18 cellular contexts compared by ENCODE assay signal in genomic region chr17:75008373-75008772, GRCh38. TPM values are rescaled to one million over a fixed set of nuclear protein-coding genes. Genes with fewer than 3 reads are reported as not detected.
"Had no signal": no experiment of that assay in that cellular context is flagged by ENCODE, and none has a peak within 500 bp of the region (broad histone marks: within the 10 kb centered on the region; RNA-seq: fewer than 3 reads in every experiment).

No MANE protein-coding gene starts in this region.

- H3K27me3 ChIP-seq: ascending aorta, neutrophil, right atrium auricular region, tibial artery, vagina had no signal

- H3K4me3 ChIP-seq: ascending aorta, coronary artery, right atrium auricular region, tibial artery, vagina had no signal

- FAIRE-seq: endothelial cell of umbilical vein, small intestine had no signal

- ATAC-seq: activated CD8-positive, alpha-beta T cell treated with anti-CD3 and anti-CD28 coated beads, Interleukin-2, amount 10 ng/mL, durations not matched to agents 7 days and 5 days; naive thymus-derived CD4-positive, alpha-beta T cell; stimulated activated effector memory CD8-positive, alpha-beta T cell treated with anti-CD3 and anti-CD28 coated beads, Interleukin-12 subunit alpha, Interleukin-12 subunit beta, amount 100 ng/mL, for 72 hours; WTC11 had no signal

- H3K27ac ChIP-seq: ascending aorta, coronary artery, neutrophil, right atrium auricular region, tibial artery, vagina had no signal

- H3K36me3 ChIP-seq: neutrophil, vagina had no signal

- DNase-seq: activated CD4-positive, alpha-beta T cell treated with anti-CD3 and anti-CD28 coated beads for 48 hours; activated CD8-positive, alpha-beta T cell treated with anti-CD3 and anti-CD28 coated beads, Interleukin-2, amount 10 ng/mL, durations not matched to agents 7 days and 5 days; activated naive CD4-positive, alpha-beta T cell; effector CD4-positive, alpha-beta T cell; foreskin melanocyte; head of caudate nucleus; left colon; naive thymus-derived CD4-positive, alpha-beta T cell; small intestine; tibial artery had no signal

- H3K9me3 ChIP-seq: ascending aorta, neutrophil, right atrium auricular region, tibial artery, vagina had no signal

RNA-seq across cellular contexts. Expression of gene CDR2L, which starts 20.9 kb away (rescaled TPM):
- polyA plus RNA-seq: naive thymus-derived CD4-positive, alpha-beta T cell had no signal
